29 cellular contexts compared by ENCODE assay signal in genomic region chr6:142265476-142265875, GRCh38. TPM values are rescaled to one million over a fixed set of nuclear protein-coding genes. Genes with fewer than 3 reads are reported as not detected.
"Had no signal": no experiment of that assay in that cellular context is flagged by ENCODE, and none has a peak within 500 bp of the region (broad histone marks: within the 10 kb centered on the region; RNA-seq: fewer than 3 reads in every experiment).

No MANE protein-coding gene starts in this region.

- ATAC-seq: heart right ventricle; left cardiac atrium; left ventricle myocardium superior; mucosa of descending colon; natural killer cell treated with Interleukin-12 subunit alpha and Interleukin-12 subunit beta and Interleukin-15 and Interleukin-18, amount 100 ng/mL, for 72 hours; psoas muscle; stimulated activated naive CD8-positive, alpha-beta T cell treated with anti-CD3 and anti-CD28 coated beads, Interleukin-15, amount 100 ng/mL, for 72 hours; upper lobe of right lung had no signal

- DNase-seq: dermis blood vessel endothelial cell; effector memory CD4-positive, alpha-beta T cell; erythroblast; esophagus squamous epithelium; foreskin melanocyte; glutamatergic neuron; heart right ventricle; hippocampal formation; left cardiac atrium; left ventricle myocardium superior; mesenchymal stem cell; mucosa of descending colon; naive B cell; posterior cingulate gyrus; psoas muscle; right cardiac atrium; stimulated activated CD4-positive, alpha-beta T cell treated with anti-CD3 and anti-CD28 coated beads, Interleukin-1b, Interleukin-23, amount 100 ng/mL, for 48 hours; stimulated activated CD4-positive, alpha-beta T cell treated with anti-CD3 and anti-CD28 coated beads, Interleukin-4, amount 100 ng/mL, for 1 hour; stimulated activated CD8-positive, alpha-beta memory T cell treated with anti-CD3 and anti-CD28 coated beads, Interleukin-4, amount 100 ng/mL, for 48 hours; stimulated activated naive CD4-positive, alpha-beta T cell; stimulated activated naive CD8-positive, alpha-beta T cell treated with anti-CD3 and anti-CD28 coated beads, Interleukin-15, amount 100 ng/mL, for 72 hours; transverse colon; upper lobe of right lung; uterus had no signal

- H3K9me3 ChIP-seq: esophagus squamous epithelium, mucosa of descending colon, psoas muscle, suprapubic skin, transverse colon, upper lobe of right lung, uterus had no signal

- H3K27me3 ChIP-seq: esophagus squamous epithelium, heart right ventricle, suprapubic skin, transverse colon, upper lobe of right lung, uterus had no signal

- H3K27ac ChIP-seq: coronary artery, esophagus squamous epithelium, heart right ventricle, psoas muscle, skin epidermis, suprapubic skin, transverse colon, upper lobe of right lung, uterus had no signal

- H3K4me1 ChIP-seq: esophagus squamous epithelium, heart right ventricle, psoas muscle, suprapubic skin, transverse colon, upper lobe of right lung, uterus had no signal

- H3K4me3 ChIP-seq: coronary artery, esophagus squamous epithelium, heart right ventricle, mucosa of descending colon, psoas muscle, skin epidermis, suprapubic skin, transverse colon, upper lobe of right lung, uterus had no signal

- FAIRE-seq: islet of Langerhans had no signal

- H3K36me3 ChIP-seq: esophagus squamous epithelium, heart right ventricle, suprapubic skin, transverse colon, upper lobe of right lung, uterus had no signal

RNA-seq across cellular contexts. Expression of gene ADGRG6, which starts 36.3 kb away (rescaled TPM):
- total RNA-seq: natural killer cell treated with Interleukin-12 subunit alpha and Interleukin-12 subunit beta and Interleukin-15 and Interleukin-18, amount 100 ng/mL, for 72 hours had no signal
